Comparison of ENCODE assay signal across 13 cellular contexts in the genomic region with DNA sequence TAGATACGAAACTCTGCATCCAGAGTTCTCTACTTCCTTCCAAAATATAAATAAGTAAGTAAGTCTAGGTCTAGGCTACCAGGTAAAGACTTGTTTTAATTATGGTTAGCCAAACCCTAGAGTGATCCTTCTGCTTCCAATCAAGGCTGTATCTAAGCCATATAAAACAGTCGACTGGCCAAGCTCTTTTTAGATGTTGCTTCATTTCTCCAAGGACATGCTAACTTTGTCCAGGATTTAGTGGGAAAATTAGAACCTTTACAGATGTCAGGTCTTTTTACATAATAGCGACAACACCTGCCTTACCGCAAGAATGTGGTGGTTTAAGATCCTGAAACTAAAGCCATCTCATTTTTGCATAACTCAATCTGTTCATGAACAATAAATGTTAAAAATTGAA.
DNase-seq lines count a peak whose midpoint lies in the region; TF ChIP-seq lines count a peak whose summit lies in the region.
"Had no signal": no experiment of that assay in that cellular context is flagged by ENCODE, and none has a peak within 500 bp of the region (broad histone marks: within the 10 kb centered on the region; RNA-seq: fewer than 3 reads in every experiment).

No MANE protein-coding gene starts in this region.

- H3K9me3 Mint-ChIP-seq in glutamatergic neuron (ENCODE audit: unreplicated experiment), result no peaks in the 10 kb centered on the region

- peaks cover 2% of the 10 kb centered on the region for H3K27me3 Mint-ChIP-seq in glutamatergic neuron (ENCODE audit: unreplicated experiment)
- H3K27me3 Mint-ChIP-seq: B cell; CD4-positive, alpha-beta T cell had no signal

- H3K36me3 Mint-ChIP-seq in glutamatergic neuron (ENCODE audit: unreplicated experiment), result no peaks in the 10 kb centered on the region
- H3K36me3 Mint-ChIP-seq: CD8-positive, alpha-beta T cell had no signal

- no peak for TF ChIP-seq CTCF in glutamatergic neuron (IDR thresholded peaks at IDR 0.05; ENCODE audit: partially characterized antibody, unreplicated experiment)

- peaks cover 17% of the 10 kb centered on the region for H3K4me1 Mint-ChIP-seq in glutamatergic neuron (ENCODE audit: low read depth, unreplicated experiment)
- H3K4me1 Mint-ChIP-seq: B cell had no signal

- peak; percentile 20 for DNase-seq in NCI-H2227 treated with DMSO at 0.1 percent for 48 hours (lab: John Stamatoyannopoulos, UW)
- DNase-seq in NCI-H2227 (lab: John Stamatoyannopoulos, UW; ENCODE audit: unreplicated experiment), result no peak
- DNase-seq in RPMI8226, result peak; percentile 38
- DNase-seq in glutamatergic neuron, result no peak
- DNase-seq in T-helper 2 cell, result no peak
- DNase-seq: AML-193; Caco-2; Calu3; CD4-positive, alpha-beta T cell; CD8-positive, alpha-beta T cell; DMS79 treated with DMSO at 0.1 percent for 48 hours; GF-D8 had no signal

- H3K27ac Mint-ChIP-seq in glutamatergic neuron (ENCODE audit: unreplicated experiment), result no peak overlapping the region
- H3K27ac Mint-ChIP-seq: B cell; CD4-positive, alpha-beta T cell; CD8-positive, alpha-beta T cell had no signal

- H3K4me3 Mint-ChIP-seq in glutamatergic neuron (ENCODE audit: unreplicated experiment), result no peak overlapping the region
- H3K4me3 Mint-ChIP-seq: B cell; CD4-positive, alpha-beta T cell; CD8-positive, alpha-beta T cell had no signal

Comparison
In these comparisons a context has a peak if more than half of its experiments do, and no peak if none do; other contexts are left out.
1. DNase-seq: peak in NCI-H2227 treated with DMSO at 0.1 percent for 48 hours (single experiment) and RPMI8226 (single experiment); none in NCI-H2227 (single experiment), glutamatergic neuron (single experiment) and T-helper 2 cell (0 of 5).